8 cellular contexts compared by ENCODE assay signal in genomic region chr5:73596705-73597328, GRCh38. TPM values are rescaled to one million over a fixed set of nuclear protein-coding genes. Genes with fewer than 3 reads are reported as not detected.
DNase-seq lines count a peak whose midpoint lies in the region; ATAC-seq and TF ChIP-seq lines count a peak whose summit lies in the region.

No MANE protein-coding gene starts in this region.

- H3K27ac ChIP-seq in A673 (ENCODE audit: low read depth, low read length, poor library complexity, severe bottlenecking) (no peak overlapping the region), psoas muscle (no peak overlapping the region), coronary artery (no peak overlapping the region)

- no peaks in the 10 kb centered on the region for H3K27me3 ChIP-seq in A673 (replicated peaks; ENCODE audit: insufficient read depth, low read depth, low read length, poor library complexity)
- no peaks in the 10 kb centered on the region for H3K27me3 ChIP-seq in psoas muscle (ENCODE audit: insufficient read depth in 3 of 3, low read length in 2 of 3)

- H3K4me3 ChIP-seq in A673 (ENCODE audit: low read depth, low read length, poor library complexity, severe bottlenecking) (no peak overlapping the region), psoas muscle (no peak overlapping the region), coronary artery (no peak overlapping the region)

- no peaks in the 10 kb centered on the region for H3K36me3 ChIP-seq in A673 (ENCODE audit: insufficient read depth, low read length, poor library complexity, severe bottlenecking)
- H3K36me3 ChIP-seq in psoas muscle (ENCODE audit: insufficient read depth in 1 of 2, low read depth in 1 of 2), result no peaks in the 10 kb centered on the region

- BruUV-seq in A673 (replicated peaks; lab: Mats Ljungman, UMichigan), result no TSS peak

- H3K9me3 ChIP-seq in A673 (ENCODE audit: low read depth, low read length, poor library complexity, severe bottlenecking), result no peaks in the 10 kb centered on the region
- no peaks in the 10 kb centered on the region for H3K9me3 ChIP-seq in psoas muscle

- ATAC-seq in psoas muscle (no peak), GM21529 (IDR thresholded peaks at IDR 0.05; ENCODE audit: unreplicated experiment) (no peak)

- peak; percentile 75 for TF ChIP-seq CTCF in A673 (conservative IDR thresholded peaks at IDR 0.05; ENCODE audit: low read depth, low read length)
- TF ChIP-seq CTCF in psoas muscle (IDR thresholded peaks at IDR 0.05), result peak; percentile 34
- TF ChIP-seq CTCF in coronary artery (IDR thresholded peaks at IDR 0.05), result no peak

- H3K4me1 ChIP-seq in A673 (ENCODE audit: insufficient read depth, low read length, poor library complexity, severe bottlenecking), result no peaks in the 10 kb centered on the region
- H3K4me1 ChIP-seq in psoas muscle, result no peaks in the 10 kb centered on the region

- intact Hi-C loops in A673 (cut with micrococcal nuclease; ENCODE audit: unreplicated experiment), result no loop called here
- intact Hi-C loops in psoas muscle (cut with DNase I), result no loop called here

- POLR2A ChIA-PET in A673 (lab: Charles Lee; ENCODE audit: low non-redundant PET), result no interaction called here

- DNase-seq in A673 (ENCODE audit: low spot score), result peak; percentile 54
- peak; percentile 6 for DNase-seq in GDM1 (lab: John Stamatoyannopoulos, UW)
- DNase-seq in NCI-H69 (lab: John Stamatoyannopoulos, UW), result peak; percentile 92
- peak; percentile 16 to 66 for DNase-seq in dermis microvascular lymphatic vessel endothelial cell (ENCODE audit: low read depth in 2 of 2)
- no peak for DNase-seq in psoas muscle
- no peak for DNase-seq in coronary artery (ENCODE audit: low spot score)
- DNase-seq in NCI-H1092 (lab: John Stamatoyannopoulos, UW), result no peak

- CTCF ChIA-PET in A673 (lab: Charles Lee), result interaction anchor here (1.6 kb wide), 1 partner anchor 97 kb away, joined by 4 read pairs; no protein-coding TSS in a partner anchor

RNA-seq across cellular contexts. Expression of gene ARHGEF28, which starts 29.2 kb away (rescaled TPM):
- total RNA-seq in A673 (2021) (3.4 and 3.5 TPM in 2 replicates), dermis microvascular lymphatic vessel endothelial cell (50.7 and 62.7 TPM in 2 replicates), psoas muscle (1 to 10 TPM in 3 of 4 donors, under 1 TPM in 1; 0.69 to 1.3 (median 1.1) TPM)
- under 1 TPM; 0.39 to 1.00 (median 0.93) TPM for polyA plus RNA-seq in psoas muscle

RNA-seq across cellular contexts. Expression of gene UTP15, which starts 31.3 kb away (rescaled TPM):
- total RNA-seq in A673 (2021), result 35.4 and 36.6 TPM in 2 replicates
- total RNA-seq in dermis microvascular lymphatic vessel endothelial cell, result 12.6 and 15.9 TPM in 2 replicates
- total RNA-seq in psoas muscle, result 10 to 100 TPM; 12.4 to 21.2 (median 17.6) TPM
- polyA plus RNA-seq in psoas muscle, result 10 to 100 TPM in 1 of 3 donors, 1 to 10 TPM in 2; 7.9 to 11.7 (median 9.4) TPM

RNA-seq across cellular contexts. Expression of gene ANKRA2, which starts 31.4 kb away (rescaled TPM):
- 9.9 and 12.8 TPM in 2 replicates for total RNA-seq in A673 (2021)
- total RNA-seq in dermis microvascular lymphatic vessel endothelial cell, result 13.4 and 13.5 TPM in 2 replicates
- 10 to 100 TPM in 1 of 4 donors, 1 to 10 TPM in 3; 7.8 to 12.2 (median 9.0) TPM for total RNA-seq in psoas muscle
- 10 to 100 TPM in 1 of 3 donors, 1 to 10 TPM in 2; 5.0 to 11.5 (median 5.5) TPM for polyA plus RNA-seq in psoas muscle

Comparison
In these comparisons a context has a peak if more than half of its experiments do, and no peak if none do; other contexts are left out.
1. DNase-seq: peak in A673 (single experiment), GDM1 (single experiment), NCI-H69 (single experiment) and dermis microvascular lymphatic vessel endothelial cell (2 of 2); none in psoas muscle (0 of 2), coronary artery (single experiment) and NCI-H1092 (single experiment).
2. RNA of gene ARHGEF28, which starts 29.2 kb away (total RNA-seq): 50.7 to 62.7 TPM in dermis microvascular lymphatic vessel endothelial cell; 3.4 to 3.5 TPM in A673 and 0.69 to 1.3 TPM in psoas muscle; every median in the first group is over 10 times any median in the second.